ENCODE assay signal across 23 cellular contexts in genomic region chr6:19427548-19427947, GRCh38.
DNase-seq lines count a peak whose midpoint lies in the region; ATAC-seq and TF ChIP-seq lines count a peak whose summit lies in the region.
"Had no signal": no experiment of that assay in that cellular context is flagged by ENCODE, and none has a peak within 500 bp of the region (broad histone marks: within the 10 kb centered on the region; RNA-seq: fewer than 3 reads in every experiment).

No MANE protein-coding gene starts in this region.

- H3K9me3 ChIP-seq in HEK293 (ENCODE audit: control insufficient read depth, insufficient read depth, low read depth, low read length) (no peaks in the 10 kb centered on the region), uterus (no peaks in the 10 kb centered on the region)
- H3K9me3 ChIP-seq: A549, BE2C, BLaER1 had no signal

- no peak for TF ChIP-seq POLR2A in uterus (IDR thresholded peaks at IDR 0.05)

- DNase-seq in NCI-H69 (lab: John Stamatoyannopoulos, UW), result peak; percentile 29
- DNase-seq in AG20443 (ENCODE audit: low spot score), result no peak
- DNase-seq in uterus, result no peak
- DNase-seq in activated CD8-positive, alpha-beta memory T cell treated with anti-CD3 and anti-CD28 coated beads, Interleukin-2, amount 50 U/mL, for 48 hours, result no peak
- DNase-seq: BE2C; C1 segment of cervical spinal cord; CD4-positive, alpha-beta memory T cell; CD4-positive, CD25-positive, alpha-beta regulatory T cell; CD8-positive, alpha-beta memory T cell; COR-L47; DMS 273 treated with DMSO at 0.1 percent for 48 hours; DMS153; DMS53; DMS79; DND-41; EL; GDM1 had no signal

- TF ChIP-seq CTCF in HEK293 (tag by site-specific recombination; IDR thresholded peaks at IDR 0.05), result no peak
- no peak for TF ChIP-seq CTCF in uterus (IDR thresholded peaks at IDR 0.05)

- POLR2A ChIA-PET in HEK293 (lab: Yijun Ruan, JAX), result no interaction called here

- H3K4me3 ChIP-seq in HEK293 (ENCODE audit: low read depth, low read length) (no peak overlapping the region), uterus (no peak overlapping the region)
- H3K4me3 ChIP-seq: A549, BLaER1, GM12878 had no signal

- no peaks in the 10 kb centered on the region for H3K27me3 ChIP-seq in uterus
- H3K27me3 ChIP-seq: BE2C, BLaER1 had no signal

- peak; percentile 40 for ATAC-seq in esophagus mucosa
- ATAC-seq: A549, GM12878 had no signal

- intact Hi-C loops in uterus (cut with DNase I; ENCODE audit: low total_unique reads), result no loop called here

- H3K27ac ChIP-seq in HEK293 (ENCODE audit: extremely low read depth, low read depth, low read length), result no peak overlapping the region
- no peak overlapping the region for H3K27ac ChIP-seq in uterus
- H3K27ac ChIP-seq: 22Rv1, A549, BLaER1 had no signal

- CTCF ChIA-PET in HEK293 (lab: Yijun Ruan, JAX), result interaction anchor here (0.6 to 0.9 kb wide), 4 partner anchors 45 to 700 kb away, joined by 3 to 4 read pairs (median 3); no protein-coding TSS in a partner anchor

- H3K36me3 ChIP-seq in HEK293 (ENCODE audit: control insufficient read depth in 2 of 2, insufficient read depth in 1 of 2, low read length in 2 of 2), result no peaks in the 10 kb centered on the region
- no peaks in the 10 kb centered on the region for H3K36me3 ChIP-seq in uterus
- H3K36me3 ChIP-seq: BE2C, BLaER1 had no signal

- H3K4me1 ChIP-seq in HEK293 (ENCODE audit: control insufficient read depth, insufficient read depth, low read length), result no peaks in the 10 kb centered on the region
- H3K4me1 ChIP-seq in uterus, result no peaks in the 10 kb centered on the region
- H3K4me1 ChIP-seq: BE2C, BLaER1 had no signal

TF ChIP-seq in HEK293, 187 proteins besides CTCF, POLR2A, EP300 and RAD21:
- TF ChIP-seq SALL2 (tag by site-specific recombination; IDR thresholded peaks at IDR 0.05; ENCODE audit: borderline replicate concordance) (no peak), WT1 (tag by site-specific recombination; IDR thresholded peaks at IDR 0.05) (peak; percentile 61), TRIM28 (IDR thresholded peaks at IDR 0.05; ENCODE audit: borderline replicate concordance, low read length) (peak; percentile 93)
